19 cellular contexts compared by ENCODE assay signal in the genomic region with DNA sequence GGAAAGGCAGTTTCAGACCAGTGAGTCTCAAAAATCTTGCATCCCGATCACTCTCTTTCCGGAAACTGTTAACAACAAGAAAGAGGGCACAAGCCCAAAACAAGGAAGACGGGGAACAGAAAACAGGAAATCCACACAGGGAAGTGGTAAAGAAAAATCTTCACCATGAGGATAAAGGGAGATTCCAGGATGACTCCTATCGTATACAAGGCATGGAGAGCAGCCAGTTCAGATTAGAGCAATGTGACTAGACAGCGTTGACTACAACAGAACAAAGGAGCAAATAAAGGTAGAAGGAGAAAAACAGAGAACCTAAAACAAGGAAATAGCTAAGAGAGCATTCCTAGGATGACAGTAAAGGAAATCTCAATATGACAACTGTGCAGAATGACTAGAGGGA. TPM values are rescaled to one million over a fixed set of nuclear protein-coding genes. Genes with fewer than 3 reads are reported as not detected.
DNase-seq lines count a peak whose midpoint lies in the region; ATAC-seq, FAIRE-seq and TF ChIP-seq lines count a peak whose summit lies in the region.
"Had no signal": no experiment of that assay in that cellular context is flagged by ENCODE, and none has a peak within 500 bp of the region (broad histone marks: within the 10 kb centered on the region; RNA-seq: fewer than 3 reads in every experiment).

No MANE protein-coding gene starts in this region.

- TF ChIP-seq POLR2A in A549 (IDR thresholded peaks at IDR 0.05; ENCODE audit: low read length), result no peak

- H3K9me3 Mint-ChIP-seq in osteocyte (ENCODE audit: unreplicated experiment), result peaks cover 3% of the 10 kb centered on the region
- H3K9me3 Mint-ChIP-seq in T-cell, result no peaks in the 10 kb centered on the region
- H3K9me3 Mint-ChIP-seq: activated naive CD8-positive, alpha-beta T cell treated with anti-CD3 and anti-CD28 coated beads, Interleukin-2, amount 10 ng/mL, durations not matched to agents 7 days and 5 days; stimulated activated effector memory CD8-positive, alpha-beta T cell treated with anti-CD3 and anti-CD28 coated beads, Interleukin-12 subunit alpha, Interleukin-12 subunit beta, amount 100 ng/mL, for 72 hours had no signal

- FAIRE-seq in A549 (lab: Jason Lieb, UNC), result no peak
- FAIRE-seq in islet of Langerhans (lab: Jason Lieb, UNC), result peak; percentile 72
- FAIRE-seq: urothelium cell line had no signal

- H3K27me3 Mint-ChIP-seq in osteocyte (ENCODE audit: unreplicated experiment) (peaks cover 44% of the 10 kb centered on the region), T-cell (peaks cover 34 to 39% of the 10 kb centered on the region in 2 donors)
- H3K27me3 Mint-ChIP-seq: progenitor cell of endocrine pancreas had no signal

- peak; percentile 13 to 58 for DNase-seq in A549 (ENCODE audit: low read depth in 1 of 2, low spot score in 1 of 2)
- peak; percentile 72 for DNase-seq in HT-29 (ENCODE audit: low spot score)
- DNase-seq in astrocyte of the spinal cord (ENCODE audit: low read depth, low spot score), result peak; percentile 19
- DNase-seq in activated CD4-positive, CD25-positive, alpha-beta regulatory T cell treated with anti-CD3 and anti-CD28 coated beads, Interleukin-2, amount 50 U/mL, for 72 hours, result no peak
- DNase-seq in osteocyte (ENCODE audit: extremely low spot score, unreplicated experiment), result no peak
- no peak for DNase-seq in activated effector memory CD4-positive, alpha-beta T cell treated with anti-CD3 and anti-CD28 coated beads, Interleukin-2, amount 50 U/mL, for 16 hours
- no peak for DNase-seq in T-cell
- DNase-seq: activated naive CD8-positive, alpha-beta T cell treated with anti-CD3 and anti-CD28 coated beads, Interleukin-2, amount 10 ng/mL, durations not matched to agents 7 days and 5 days; DMS 273 treated with DMSO at 0.1 percent for 48 hours; effector CD8-positive, alpha-beta T cell; NCI-H1105 treated with DMSO at 0.1 percent for 48 hours; NCI-H526 treated with DMSO at 0.1 percent for 48 hours; SIG-M5; stimulated activated CD4-positive, alpha-beta T cell treated with anti-CD3 and anti-CD28 coated beads, Interleukin-1b, Interleukin-23, amount 100 ng/mL, for 48 hours had no signal

- H3K27ac ChIP-seq in A549, result 0 out of 6 replicates have a peak overlapping the region, but pooled peaks of 1 of the 2 experiments have one; percentile 37

- no peak for TF ChIP-seq RAD21 in A549 (conservative IDR thresholded peaks at IDR 0.05 in 1 of 2, IDR thresholded peaks at IDR 0.05 in 1 of 2)

- CTCF ChIA-PET in A549 (lab: Yijun Ruan, JAX) (interaction anchor here (2.4 kb wide), 1 partner anchor 17 kb away, joined by 6 read pairs; no protein-coding TSS in a partner anchor), T-cell (lab: Charles Lee) (interaction anchor here in 1 of 2 donors (0.9 kb wide), 1 partner anchor 17 kb away, joined by 4 read pairs; no protein-coding TSS in a partner anchor)

- H3K4me1 Mint-ChIP-seq in osteocyte (ENCODE audit: unreplicated experiment) (no peaks in the 10 kb centered on the region), T-cell (no peaks in the 10 kb centered on the region)
- H3K4me1 Mint-ChIP-seq: activated naive CD8-positive, alpha-beta T cell treated with anti-CD3 and anti-CD28 coated beads, Interleukin-2, amount 10 ng/mL, durations not matched to agents 7 days and 5 days; stimulated activated effector memory CD8-positive, alpha-beta T cell treated with anti-CD3 and anti-CD28 coated beads, Interleukin-12 subunit alpha, Interleukin-12 subunit beta, amount 100 ng/mL, for 72 hours had no signal

- no peaks in the 10 kb centered on the region for H3K4me1 ChIP-seq in A549

- TF ChIP-seq EP300 in A549 (IDR thresholded peaks at IDR 0.05), result no peak

- H3K27ac Mint-ChIP-seq in osteocyte (ENCODE audit: unreplicated experiment), result no peak overlapping the region
- H3K27ac Mint-ChIP-seq in T-cell, result no peak overlapping the region
- H3K27ac Mint-ChIP-seq: activated naive CD8-positive, alpha-beta T cell treated with anti-CD3 and anti-CD28 coated beads, Interleukin-2, amount 10 ng/mL, durations not matched to agents 7 days and 5 days; mesothelial cell of epicardium; progenitor cell of endocrine pancreas; stimulated activated effector memory CD8-positive, alpha-beta T cell treated with anti-CD3 and anti-CD28 coated beads, Interleukin-12 subunit alpha, Interleukin-12 subunit beta, amount 100 ng/mL, for 72 hours had no signal

- H3K4me2 ChIP-seq in A549, result peak overlapping the region; percentile 30; the same call in 2 of the 3 replicates

- TF ChIP-seq CTCF in A549 (IDR thresholded peaks at IDR 0.05) (no peak), astrocyte of the spinal cord (IDR thresholded peaks at IDR 0.05; ENCODE audit: low read depth, low read length) (no peak), osteocyte (IDR thresholded peaks at IDR 0.05) (no peak)

- POLR2A ChIA-PET in A549 (lab: Yijun Ruan, JAX) (no interaction called here), T-cell (lab: Charles Lee) (no interaction called here)

- no peaks in the 10 kb centered on the region for H3K9me3 ChIP-seq in A549

- no peak overlapping the region for H3K4me3 Mint-ChIP-seq in osteocyte (ENCODE audit: unreplicated experiment)
- H3K4me3 Mint-ChIP-seq in T-cell, result no peak overlapping the region
- H3K4me3 Mint-ChIP-seq: activated naive CD8-positive, alpha-beta T cell treated with anti-CD3 and anti-CD28 coated beads, Interleukin-2, amount 10 ng/mL, durations not matched to agents 7 days and 5 days; mesothelial cell of epicardium; stimulated activated effector memory CD8-positive, alpha-beta T cell treated with anti-CD3 and anti-CD28 coated beads, Interleukin-12 subunit alpha, Interleukin-12 subunit beta, amount 100 ng/mL, for 72 hours had no signal

- 39% methylated on average over 5 of the region's 5 CpGs for WGBS in A549 (ENCODE audit: missing lambda C conversion rate)

- no peaks in the 10 kb centered on the region for H3K36me3 Mint-ChIP-seq in osteocyte (ENCODE audit: unreplicated experiment)
- H3K36me3 Mint-ChIP-seq in T-cell, result no peaks in the 10 kb centered on the region
- H3K36me3 Mint-ChIP-seq: activated naive CD8-positive, alpha-beta T cell treated with anti-CD3 and anti-CD28 coated beads, Interleukin-2, amount 10 ng/mL, durations not matched to agents 7 days and 5 days; mesothelial cell of epicardium; stimulated activated effector memory CD8-positive, alpha-beta T cell treated with anti-CD3 and anti-CD28 coated beads, Interleukin-12 subunit alpha, Interleukin-12 subunit beta, amount 100 ng/mL, for 72 hours had no signal

- ATAC-seq in A549 (peak in 1 of 2 experiments; percentile 82; a peak in 3 of 6 replicates), T-cell (replicated peaks in 1 of 4) (no peak)
- ATAC-seq: stimulated activated effector memory CD8-positive, alpha-beta T cell treated with anti-CD3 and anti-CD28 coated beads, Interleukin-12 subunit alpha, Interleukin-12 subunit beta, amount 100 ng/mL, for 72 hours had no signal

- no peak overlapping the region for H3K4me3 ChIP-seq in A549
- no peak overlapping the region for H3K4me3 ChIP-seq in astrocyte of the spinal cord (ENCODE audit: low read depth, low read length)

- in situ Hi-C loops in astrocyte of the spinal cord (cut with HindIII; ENCODE audit: low sequenced_read_pairs), result no loop called here

TF ChIP-seq in A549, 52 proteins besides CTCF, POLR2A, EP300 and RAD21:
- TF ChIP-seq FOSL2 (IDR thresholded peaks at IDR 0.05) (no peak), FOSL2 (CRISPR knock-in tag; IDR thresholded peaks at IDR 0.05) (0 out of 2 replicates have a peak, but pooled peaks have one; percentile 29), ZFP36 (IDR thresholded peaks at IDR 0.05; ENCODE audit: borderline replicate concordance, partially characterized antibody) (no peak)
TF ChIP-seq in A549: peak in this region for 1.

RNA-seq across cellular contexts. Expression of gene VNN1, which starts 26.5 kb away (rescaled TPM):
- polyA plus RNA-seq in A549 (2011; rRNA removed) (0.09 TPM in 2 replicates), A549 (2017; fragmentation: RNase III; extraction: RNeasy Plus Mini Kit Qiagen cat#74134 plus additional on column Dnase treatment) (0.03 to 0.13 TPM in 2 of 3 replicates, not detected in the other)
- polyA plus RNA-seq in A549 (2012; cell fraction: cytosol; rRNA removed), result 0.01 and 0.03 TPM in 2 replicates
- 0.04 and 0.05 TPM in 2 replicates for polyA plus RNA-seq in A549 (2012; cell fraction: nucleus; rRNA removed)
- not detected in 2 replicates for polyA minus RNA-seq in A549 (2011; rRNA and poly(A)+ RNA removed)
- 3.1 and 3.6 TPM in 2 replicates for total RNA-seq in HT-29 (2014; rRNA removed; shearing (Covaris generic))
- total RNA-seq in osteocyte (not detected in 2 replicates), T-cell (not detected)
- total RNA-seq: activated naive CD8-positive, alpha-beta T cell treated with anti-CD3 and anti-CD28 coated beads, Interleukin-2, amount 10 ng/mL, durations not matched to agents 7 days and 5 days; mesothelial cell of epicardium; progenitor cell of endocrine pancreas had no signal

RNA-seq across cellular contexts. Expression of gene TAAR1, which starts 28.3 kb away (rescaled TPM):
- not detected in 2 replicates for polyA plus RNA-seq in A549 (2011; rRNA removed)
- polyA plus RNA-seq in A549 (2012; cell fraction: cytosol; rRNA removed), result not detected in 2 replicates
- polyA plus RNA-seq in A549 (2012; cell fraction: nucleus; rRNA removed), result not detected in 2 replicates
- not detected in 3 replicates for polyA plus RNA-seq in A549 (2017; fragmentation: RNase III; extraction: RNeasy Plus Mini Kit Qiagen cat#74134 plus additional on column Dnase treatment)
- not detected in 2 replicates for polyA minus RNA-seq in A549 (2011; rRNA and poly(A)+ RNA removed)
- total RNA-seq in HT-29 (2014; rRNA removed; shearing (Covaris generic)), result not detected in 2 replicates
- not detected in 2 replicates for total RNA-seq in osteocyte
- not detected for total RNA-seq in T-cell
- total RNA-seq: activated naive CD8-positive, alpha-beta T cell treated with anti-CD3 and anti-CD28 coated beads, Interleukin-2, amount 10 ng/mL, durations not matched to agents 7 days and 5 days; mesothelial cell of epicardium; progenitor cell of endocrine pancreas had no signal

Comparison
In these comparisons a context has a peak if more than half of its experiments do, and no peak if none do; other contexts are left out.
1. DNase-seq: peak in A549 (2 of 2), HT-29 (single experiment) and astrocyte of the spinal cord (single experiment); none in activated CD4-positive, CD25-positive, alpha-beta regulatory T cell treated with anti-CD3 and anti-CD28 coated beads, Interleukin-2, amount 50 U/mL, for 72 hours (single experiment), osteocyte (single experiment), activated effector memory CD4-positive, alpha-beta T cell treated with anti-CD3 and anti-CD28 coated beads, Interleukin-2, amount 50 U/mL, for 16 hours (single experiment) and T-cell (0 of 34).